10 cellular contexts compared by ENCODE assay signal in the genomic region with DNA sequence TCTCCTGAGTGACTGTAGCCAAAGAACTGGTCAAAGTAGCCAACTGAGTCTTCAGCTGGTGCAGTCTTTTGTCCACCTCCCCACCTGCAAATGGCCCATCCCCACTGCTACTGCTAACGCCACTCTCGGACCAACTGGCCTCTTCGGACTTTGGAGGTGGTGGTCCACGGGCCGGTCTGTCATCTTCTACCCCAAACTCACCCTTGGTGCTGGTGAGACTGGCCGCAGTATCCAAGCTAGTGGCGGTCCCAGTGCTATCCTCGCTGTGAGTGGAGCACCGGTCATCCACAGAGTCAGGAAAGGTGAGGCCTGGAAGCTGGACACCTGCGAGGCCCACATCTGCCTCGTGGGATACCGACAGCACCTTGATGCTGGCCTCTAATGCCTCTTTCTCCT. TPM values are rescaled to one million over a fixed set of nuclear protein-coding genes. Genes with fewer than 3 reads are reported as not detected.
A peak's percentile ranks its signal among the peaks of the same experiment; 100 is the strongest.
DNase-seq lines count a peak whose midpoint lies in the region; TF ChIP-seq lines count a peak whose summit lies in the region.
"Had no signal": no experiment of that assay in that cellular context is flagged by ENCODE, and none has a peak within 500 bp of the region (broad histone marks: within the 10 kb centered on the region; RNA-seq: fewer than 3 reads in every experiment).

No MANE protein-coding gene starts in this region.

- H3K27me3 ChIP-seq in GM06990 (replicated peaks; ENCODE audit: control insufficient read depth, insufficient read depth, low read length) (no peaks in the 10 kb centered on the region), SJCRH30 (no peaks in the 10 kb centered on the region), fibroblast of lung (ENCODE audit: control insufficient read depth, insufficient read depth, low read length) (no peaks in the 10 kb centered on the region), prostate gland (replicated peaks; ENCODE audit: insufficient read depth) (no peaks in the 10 kb centered on the region)

- peaks cover 17% of the 10 kb centered on the region for H3K36me3 ChIP-seq in GM06990 (ENCODE audit: control insufficient read depth, insufficient read depth, low read length)
- H3K36me3 ChIP-seq in SJCRH30: peaks cover 12% of the 10 kb centered on the region; the same call in 1 of the 2 replicates
- peaks cover 2% of the 10 kb centered on the region for H3K36me3 ChIP-seq in fibroblast of lung (ENCODE audit: control insufficient read depth, insufficient read depth, low read length)
- peaks cover 0 to 8% of the 10 kb centered on the region in 2 donors for H3K36me3 ChIP-seq in prostate gland

- no peak for TF ChIP-seq CTCF in GM06990 (IDR thresholded peaks at IDR 0.05; ENCODE audit: insufficient read depth, low read length, poor library complexity, severe bottlenecking)
- TF ChIP-seq CTCF in fibroblast of lung (conservative IDR thresholded peaks at IDR 0.05 in 1 of 2, IDR thresholded peaks at IDR 0.05 in 1 of 2; ENCODE audit: low read depth in 1 of 2, low read length in 2 of 2): no peak
- no peak for TF ChIP-seq CTCF in prostate gland (IDR thresholded peaks at IDR 0.05)

- H3K4me1 ChIP-seq in SJCRH30 (0 out of 2 replicates have a peak, but pooled peaks cover 2% of the 10 kb centered on the region), fibroblast of lung (ENCODE audit: control insufficient read depth, extremely low read depth, insufficient read depth, low read length) (peaks cover 3% of the 10 kb centered on the region), prostate gland (replicated peaks) (peaks cover 18% of the 10 kb centered on the region)

- intact Hi-C loops in prostate gland (cut with DNase I): loop anchor here (5.0 to 10.0 kb wide), 2 partner anchors 192 to 450 kb away; partner anchors contain the start of genes LRRC4 and ZNF800

- peak overlapping the region; percentile 88 for H3K9ac ChIP-seq in fibroblast of lung (ENCODE audit: insufficient read depth, low read length)

- H2AFZ ChIP-seq in fibroblast of lung (ENCODE audit: low read length): peak overlapping the region; percentile 7

- H3K27ac ChIP-seq in SJCRH30 (peak overlapping the region; percentile 58), fibroblast of lung (ENCODE audit: insufficient read depth, low read length) (peak overlapping the region; percentile 83), prostate gland (peak overlapping the region; percentile 84 to 90)

- H3K79me2 ChIP-seq in fibroblast of lung (ENCODE audit: control insufficient read depth, insufficient read depth, low read length): peaks cover 29% of the 10 kb centered on the region

- 23% methylated on average over 12 of the region's 12 CpGs for WGBS in prostate gland

- peak overlapping the region; percentile 93 for H3K4me2 ChIP-seq in fibroblast of lung (ENCODE audit: extremely low read depth, insufficient read depth, low read length)

- H4K20me1 ChIP-seq in fibroblast of lung (ENCODE audit: control insufficient read depth, extremely low read depth, insufficient read depth, low read length): no peaks in the 10 kb centered on the region

- DNase-seq in GM06990 (ENCODE audit: extremely low read depth, insufficient read length) (no peak), SJCRH30 (no peak), fibroblast of lung (ENCODE audit: low read depth in 2 of 2) (no peak), prostate gland (ENCODE audit: low spot score) (no peak), cerebellar nuclear complex (lab: John Stamatoyannopoulos, UW) (no peak), OCI-M1 (lab: John Stamatoyannopoulos, UW) (no peak), SIG-M5 treated with dmso at 0.1 percent for 504 hours (lab: John Stamatoyannopoulos, UW; ENCODE audit: unreplicated experiment) (no peak)
- no peak for DNase-seq in stimulated activated naive CD4-positive, alpha-beta T cell (lab: John Stamatoyannopoulos, UW)

- H3K4me3 ChIP-seq in GM06990 (replicated peaks; ENCODE audit: low read depth, low read length) (peak overlapping the region; percentile 88), SJCRH30 (peak overlapping the region; percentile 90), fibroblast of lung (replicated peaks in 1 of 4; ENCODE audit: control extremely low read depth in 1 of 4, insufficient read depth in 1 of 4, low read depth in 3 of 4, low read length in 4 of 4) (peak overlapping the region; percentile 55 to 91 (median 84)), prostate gland (peak overlapping the region; percentile 73 to 88)

- no peak for TF ChIP-seq POLR2A in prostate gland (IDR thresholded peaks at IDR 0.05)

- H3K9me3 ChIP-seq in SJCRH30 (replicated peaks): no peaks in the 10 kb centered on the region
- no peaks in the 10 kb centered on the region for H3K9me3 ChIP-seq in fibroblast of lung (ENCODE audit: control insufficient read depth, insufficient read depth, low read depth, low read length)
- H3K9me3 ChIP-seq in prostate gland: no peaks in the 10 kb centered on the region

RNA-seq across cellular contexts. Expression of gene GCC1, which starts 0.8 kb away (rescaled TPM):
- total RNA-seq in SJCRH30 (2014; rRNA removed; shearing (Covaris generic)): 12.9 and 14.5 TPM in 2 replicates
- total RNA-seq in fibroblast of lung: 38.8 and 39.0 TPM in 2 replicates
- 7.6 and 8.0 TPM in 2 replicates for polyA plus RNA-seq in fibroblast of lung
- 10.7 and 11.5 TPM in 2 replicates for polyA plus RNA-seq in fibroblast of lung (2012)
- 8.9 and 10.1 TPM in 2 replicates for polyA minus RNA-seq in fibroblast of lung (ENCODE audit: low replicate concordance)
- total RNA-seq in prostate gland: 10 to 100 TPM; 22.5 to 32.3 TPM

RNA-seq across cellular contexts. Expression of gene ARF5, which starts 3.6 kb away (rescaled TPM):
- 120 and 152 TPM in 2 replicates for total RNA-seq in SJCRH30 (2014; rRNA removed; shearing (Covaris generic))
- total RNA-seq in fibroblast of lung: 105 and 113 TPM in 2 replicates
- 185 and 214 TPM in 2 replicates for polyA plus RNA-seq in fibroblast of lung
- 188 and 200 TPM in 2 replicates for polyA plus RNA-seq in fibroblast of lung (2012)
- 101 and 182 TPM in 2 replicates for polyA minus RNA-seq in fibroblast of lung (ENCODE audit: low replicate concordance)
- 100 to 1,000 TPM; 194 to 218 TPM for total RNA-seq in prostate gland

RNA-seq across cellular contexts. Expression of gene FSCN3, which starts 8.9 kb away (rescaled TPM):
- total RNA-seq in SJCRH30 (2014; rRNA removed; shearing (Covaris generic)): 1.6 and 1.7 TPM in 2 replicates
- 1.2 and 1.3 TPM in 2 replicates for total RNA-seq in fibroblast of lung
- polyA plus RNA-seq in fibroblast of lung: 0.84 and 1.6 TPM in 2 replicates
- polyA plus RNA-seq in fibroblast of lung (2012): not detected in 2 replicates
- not detected in 2 replicates for polyA minus RNA-seq in fibroblast of lung (ENCODE audit: low replicate concordance)
- 1 to 10 TPM; 1.2 to 7.6 TPM for total RNA-seq in prostate gland

RNA-seq across cellular contexts. Expression of gene PAX4, which starts 33.3 kb away (rescaled TPM):
- not detected in 2 replicates for total RNA-seq in SJCRH30 (2014; rRNA removed; shearing (Covaris generic))
- not detected in 2 replicates for total RNA-seq in fibroblast of lung
- not detected in 2 replicates for polyA plus RNA-seq in fibroblast of lung
- polyA plus RNA-seq in fibroblast of lung (2012): not detected in 2 replicates
- not detected in 2 replicates for polyA minus RNA-seq in fibroblast of lung (ENCODE audit: low replicate concordance)
- total RNA-seq in prostate gland: not detected
- total RNA-seq: occipital lobe; T-helper 2 cell treated with Interferon-gamma antibody and Interleukin-4, amounts not matched to agents 100 ng/mL and 5 ng/mL, for 36 hours had no signal
